In the genomic region with DNA sequence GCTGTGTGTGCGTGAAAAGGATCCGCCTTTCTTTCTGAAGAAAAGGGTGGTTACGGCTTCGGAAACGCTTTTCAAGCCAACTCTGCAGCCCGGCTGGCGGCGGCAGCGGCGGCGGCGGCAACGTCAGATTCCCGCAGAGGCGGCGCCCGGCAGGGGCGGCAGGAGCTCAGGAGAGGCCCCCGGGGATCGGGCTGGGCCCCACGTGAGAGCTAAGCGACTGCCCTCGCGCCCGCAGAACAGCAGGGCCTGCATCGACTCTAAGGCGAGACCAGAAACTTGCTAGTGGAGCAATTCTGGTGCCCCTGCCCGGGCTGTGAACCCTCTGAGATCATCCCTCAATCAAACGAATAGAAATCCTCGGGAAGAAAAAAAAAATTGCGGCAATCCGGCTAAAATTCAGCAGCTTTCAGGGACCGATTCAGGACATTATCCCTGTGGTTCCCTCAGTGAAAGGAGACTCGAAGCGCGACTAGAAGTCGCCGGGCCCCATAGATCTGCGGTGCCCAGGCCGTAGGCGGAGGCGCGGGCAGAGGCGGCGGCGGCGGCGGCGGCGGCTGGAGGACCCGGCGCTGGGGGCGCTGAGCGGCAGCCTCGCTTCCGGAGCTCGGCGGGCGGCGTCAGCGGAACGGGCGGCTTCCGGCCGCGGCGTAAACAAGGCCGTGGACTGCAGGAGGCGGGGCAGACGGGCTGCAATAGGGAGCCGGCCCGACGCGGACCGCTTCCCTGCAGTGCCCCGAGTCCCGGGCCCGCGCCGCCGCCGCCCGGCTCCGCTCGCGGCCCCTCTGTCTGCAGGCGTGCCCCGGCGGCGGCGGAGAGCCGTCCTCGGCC, we compare ENCODE assay signal across 8 cellular contexts. TPM values are rescaled to one million over a fixed set of nuclear protein-coding genes. Genes with fewer than 3 reads are reported as not detected.
A peak's percentile ranks its signal among the peaks of the same experiment; 100 is the strongest.
DNase-seq lines count a peak whose midpoint lies in the region; TF ChIP-seq lines count a peak whose summit lies in the region.

A gene with protein sequence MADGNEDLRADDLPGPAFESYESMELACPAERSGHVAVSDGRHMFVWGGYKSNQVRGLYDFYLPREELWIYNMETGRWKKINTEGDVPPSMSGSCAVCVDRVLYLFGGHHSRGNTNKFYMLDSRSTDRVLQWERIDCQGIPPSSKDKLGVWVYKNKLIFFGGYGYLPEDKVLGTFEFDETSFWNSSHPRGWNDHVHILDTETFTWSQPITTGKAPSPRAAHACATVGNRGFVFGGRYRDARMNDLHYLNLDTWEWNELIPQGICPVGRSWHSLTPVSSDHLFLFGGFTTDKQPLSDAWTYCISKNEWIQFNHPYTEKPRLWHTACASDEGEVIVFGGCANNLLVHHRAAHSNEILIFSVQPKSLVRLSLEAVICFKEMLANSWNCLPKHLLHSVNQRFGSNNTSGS (plus strand): TSS at position 681 of the 828 bp plus-strand sequence. CDS start 316 bp downstream, outside the sequence.

- H3K9me3 ChIP-seq in H9 (ENCODE audit: control insufficient read depth, low read depth, low read length) (no peaks in the 10 kb centered on the region), Loucy (ENCODE audit: insufficient read depth, low read depth, low read length) (no peaks in the 10 kb centered on the region), neural progenitor cell (ENCODE audit: low read depth) (no peaks in the 10 kb centered on the region), stomach smooth muscle (ENCODE audit: control insufficient read depth in 2 of 2, low read length in 2 of 2) (no peaks in the 10 kb centered on the region)

- H3K9me3 Mint-ChIP-seq in H9 (0 out of 5 replicates have a peak, but pooled peaks cover 0 to 3% of the 10 kb centered on the region in 2 experiments), neural progenitor cell (no peaks in the 10 kb centered on the region)

- H3K4me3 ChIP-seq in Loucy (ENCODE audit: low read length, poor library complexity, severe bottlenecking) (peak within 1 kb of the TSS; percentile 100), fibroblast of villous mesenchyme (ENCODE audit: low read depth, low read length) (peak within 1 kb of the TSS; percentile 87), neural progenitor cell (peak within 1 kb of the TSS; percentile 78), stomach smooth muscle (ENCODE audit: low read length in 2 of 2) (peak within 1 kb of the TSS; percentile 96 to 98)

- H3K4me3 Mint-ChIP-seq in H9 (peak within 1 kb of the TSS; percentile 94 to 99), neural progenitor cell (peak within 1 kb of the TSS; percentile 98)

- peak; percentile 41; the same call in 2 of the 3 replicates for TF ChIP-seq CTCF in H9 (conservative IDR thresholded peaks at IDR 0.05)
- TF ChIP-seq CTCF in Loucy (conservative IDR thresholded peaks at IDR 0.05; ENCODE audit: low read length), result peak; percentile 40
- TF ChIP-seq CTCF in fibroblast of villous mesenchyme (IDR thresholded peaks at IDR 0.05; ENCODE audit: insufficient read depth, low read depth, low read length), result no peak
- peak; percentile 56 for TF ChIP-seq CTCF in neural progenitor cell (IDR thresholded peaks at IDR 0.05)

- H3K36me3 ChIP-seq in Loucy (ENCODE audit: insufficient read depth, low read length) (no peaks in the 10 kb centered on the region), neural progenitor cell (no peaks in the 10 kb centered on the region), stomach smooth muscle (ENCODE audit: control insufficient read depth in 2 of 2, insufficient read depth in 2 of 2, low read length in 2 of 2) (peaks cover 0 to 2% of the 10 kb centered on the region in 2 donors)

- H3K9ac ChIP-seq in H9 (ENCODE audit: extremely low read depth, insufficient read length, low read length) (peak within 1 kb of the TSS; percentile 97), Loucy (ENCODE audit: low read depth, low read length, poor library complexity, severe bottlenecking) (peak within 1 kb of the TSS; percentile 100), neural progenitor cell (peak within 1 kb of the TSS; percentile 89), stomach smooth muscle (ENCODE audit: low read length in 2 of 2) (peak within 1 kb of the TSS; percentile 92 to 94)

- no peak within 1 kb of the TSS for H3K23ac ChIP-seq in H9 (ENCODE audit: insufficient read length, low read depth, low read length)

- peaks cover 6% of the 10 kb centered on the region; the same call in 1 of the 2 replicates for H3F3A ChIP-seq in Loucy (ENCODE audit: low read depth)
- H3F3A ChIP-seq in neural progenitor cell (ENCODE audit: low read depth), result peaks cover 17% of the 10 kb centered on the region

- no peak within 1 kb of the TSS for H2BK15ac ChIP-seq in H9 (ENCODE audit: low read depth, low read length)

- no peaks in the 10 kb centered on the region for H3K9me2 ChIP-seq in Loucy (replicated peaks; ENCODE audit: low read depth, low read length)

- H2BK20ac ChIP-seq in H9 (ENCODE audit: low read depth, low read length, poor library complexity, severe bottlenecking), result no peak within 1 kb of the TSS

- peaks cover 18% of the 10 kb centered on the region for H3K23me2 ChIP-seq in H9 (ENCODE audit: insufficient read length, low read depth, low read length, poor library complexity, severe bottlenecking)

- DNase-seq in GF-D8 (lab: John Stamatoyannopoulos, UW) (peak; percentile 74), H9 (peak; percentile 88), SHP77 treated with DMSO at 0.1 percent for 48 hours (lab: John Stamatoyannopoulos, UW) (peak; percentile 47), fibroblast of villous mesenchyme (ENCODE audit: low read depth) (peak; percentile 91), neural progenitor cell (ENCODE audit: low spot score) (peak; percentile 95)
- peak; percentile 96 for DNase-seq in activated effector memory CD4-positive, alpha-beta T cell treated with anti-CD3 and anti-CD28 coated beads, Interleukin-2, amount 50 U/mL, for 16 hours

- H3K4me1 ChIP-seq in H9 (ENCODE audit: insufficient read depth, low read length), result peaks cover 5% of the 10 kb centered on the region
- peaks cover 16% of the 10 kb centered on the region for H3K4me1 ChIP-seq in Loucy (ENCODE audit: insufficient read depth, low read length, poor library complexity, severe bottlenecking)
- peaks cover 20% of the 10 kb centered on the region for H3K4me1 ChIP-seq in neural progenitor cell
- peaks cover 27% of the 10 kb centered on the region for H3K4me1 ChIP-seq in stomach smooth muscle (ENCODE audit: control insufficient read depth, insufficient read depth, low read length)

- no CpG with 5 or more reads among the region's 93 CpGs for WGBS in H9 (ENCODE audit: extremely low coverage, insufficient read length, low lambda C conversion rate)

- H4K20me1 ChIP-seq in H9 (ENCODE audit: control insufficient read depth, insufficient read depth, insufficient read length), result no peaks in the 10 kb centered on the region
- peaks cover 18% of the 10 kb centered on the region for H4K20me1 ChIP-seq in Loucy (ENCODE audit: insufficient read depth, low read length, poor library complexity, severe bottlenecking)
- H4K20me1 ChIP-seq in neural progenitor cell (ENCODE audit: low read depth), result peaks cover 19% of the 10 kb centered on the region

- no peak within 1 kb of the TSS for H3T11ph ChIP-seq in H9 (ENCODE audit: low read length)

- H2AFZ ChIP-seq in H9 (ENCODE audit: low read length) (peak within 1 kb of the TSS; percentile 29), Loucy (ENCODE audit: low read length) (peak within 1 kb of the TSS; percentile 98), neural progenitor cell (replicated peaks) (peak within 1 kb of the TSS; percentile 85)

- H3K27me3 Mint-ChIP-seq in H9 (ENCODE audit: low read depth), result no peaks in the 10 kb centered on the region
- peaks cover 4% of the 10 kb centered on the region for H3K27me3 Mint-ChIP-seq in neural progenitor cell (ENCODE audit: insufficient read depth, low read depth)

- no peak within 1 kb of the TSS; the same call in 1 of the 2 replicates for H3K4ac ChIP-seq in H9 (ENCODE audit: low read depth, low read length)

- no peaks in the 10 kb centered on the region for H3K79me1 ChIP-seq in H9 (ENCODE audit: insufficient read depth, low read depth, low read length, poor library complexity, severe bottlenecking)

- H2BK12ac ChIP-seq in H9 (ENCODE audit: insufficient read length, low read depth, low read length), result peak within 1 kb of the TSS; percentile 52

- peak within 1 kb of the TSS; percentile 91 for H2BK5ac ChIP-seq in H9 (ENCODE audit: insufficient read length, low read length)

- peak within 1 kb of the TSS; percentile 98 for H4K5ac ChIP-seq in H9 (ENCODE audit: insufficient read length, low read depth, low read length)

- H3K4me2 ChIP-seq in H9 (ENCODE audit: insufficient read depth, insufficient read length, low read length) (peak within 1 kb of the TSS; percentile 94), Loucy (ENCODE audit: low read depth, low read length, poor library complexity, severe bottlenecking) (peak within 1 kb of the TSS; percentile 88), neural progenitor cell (peak within 1 kb of the TSS; percentile 91)

- no peaks in the 10 kb centered on the region for H3K27me3 ChIP-seq in H9 (ENCODE audit: insufficient read depth, low read length)
- H3K27me3 ChIP-seq in Loucy (ENCODE audit: insufficient read depth, low read length, poor library complexity, severe bottlenecking), result peaks cover 6% of the 10 kb centered on the region
- H3K27me3 ChIP-seq in neural progenitor cell, result no peaks in the 10 kb centered on the region
- no peaks in the 10 kb centered on the region for H3K27me3 ChIP-seq in stomach smooth muscle (ENCODE audit: control insufficient read depth in 1 of 2, insufficient read depth in 2 of 2, low read length in 2 of 2)

- no peak within 1 kb of the TSS for H3K56ac ChIP-seq in H9 (ENCODE audit: insufficient read length, low read depth, low read length)

- peak within 1 kb of the TSS; percentile 94 for H3K14ac ChIP-seq in H9 (ENCODE audit: insufficient read depth, low read length)

- H3K18ac ChIP-seq in H9 (ENCODE audit: insufficient read length, low read depth, low read length), result peak within 1 kb of the TSS; percentile 95

- H3K27ac ChIP-seq in H9 (ENCODE audit: insufficient read length, low read depth, low read length) (peak within 1 kb of the TSS; percentile 82), neural progenitor cell (peak within 1 kb of the TSS; percentile 77), stomach smooth muscle (ENCODE audit: low read length) (peak within 1 kb of the TSS; percentile 94)

- no peak within 1 kb of the TSS for H2AK5ac ChIP-seq in H9 (ENCODE audit: insufficient read length, low read length)

- H3K27ac Mint-ChIP-seq in H9 (peak within 1 kb of the TSS; percentile 99 to 100 (median 100)), neural progenitor cell (peak within 1 kb of the TSS; percentile 97)

- H3K79me2 ChIP-seq in H9 (ENCODE audit: insufficient read depth, low read length) (peaks cover 5% of the 10 kb centered on the region; the same call in 1 of the 2 replicates), Loucy (ENCODE audit: insufficient read depth, low read length) (peaks cover 33% of the 10 kb centered on the region), neural progenitor cell (ENCODE audit: low read depth) (peaks cover 37% of the 10 kb centered on the region)

- H4K8ac ChIP-seq in H9 (replicated peaks; ENCODE audit: insufficient read length, low read depth, low read length), result no peak within 1 kb of the TSS

- H3K36me3 Mint-ChIP-seq in H9 (ENCODE audit: insufficient read depth in 1 of 3, low read depth in 3 of 3), result peaks cover 0 to 5% (median 0%) of the 10 kb centered on the region in 3 experiments; a peak in 2 of 7 replicates
- H3K36me3 Mint-ChIP-seq in neural progenitor cell, result peaks cover 3% of the 10 kb centered on the region

- peaks cover 25% of the 10 kb centered on the region in 2 experiments for H3K4me1 Mint-ChIP-seq in H9
- H3K4me1 Mint-ChIP-seq in neural progenitor cell, result peaks cover 30% of the 10 kb centered on the region

- H2BK120ac ChIP-seq in H9 (ENCODE audit: low read depth, low read length, poor library complexity, severe bottlenecking), result peak within 1 kb of the TSS; percentile 82

- H4K91ac ChIP-seq in H9 (ENCODE audit: insufficient read length, low read depth, low read length), result peak within 1 kb of the TSS; percentile 1

RNA-seq across cellular contexts. Expression of the gene that starts here (rescaled TPM):
- total RNA-seq in H9 (2021) (41.3 and 41.6 TPM in 2 replicates), fibroblast of villous mesenchyme (63.0 and 73.1 TPM in 2 replicates), neural progenitor cell (ENCODE audit: low replicate concordance) (68.2 and 73.9 TPM in 2 replicates)

Comparison
In these comparisons a context has a peak if more than half of its experiments do, and no peak if none do; other contexts are left out.
1. Peak in every context shown above with its lines: DNase-seq, H3K4me3 ChIP-seq and H3K27ac ChIP-seq.
2. H2AFZ ChIP-seq: peak in every context shown above with its lines; median percentile 98 in Loucy; 85 in neural progenitor cell; 29 in H9.